In the genomic region with DNA sequence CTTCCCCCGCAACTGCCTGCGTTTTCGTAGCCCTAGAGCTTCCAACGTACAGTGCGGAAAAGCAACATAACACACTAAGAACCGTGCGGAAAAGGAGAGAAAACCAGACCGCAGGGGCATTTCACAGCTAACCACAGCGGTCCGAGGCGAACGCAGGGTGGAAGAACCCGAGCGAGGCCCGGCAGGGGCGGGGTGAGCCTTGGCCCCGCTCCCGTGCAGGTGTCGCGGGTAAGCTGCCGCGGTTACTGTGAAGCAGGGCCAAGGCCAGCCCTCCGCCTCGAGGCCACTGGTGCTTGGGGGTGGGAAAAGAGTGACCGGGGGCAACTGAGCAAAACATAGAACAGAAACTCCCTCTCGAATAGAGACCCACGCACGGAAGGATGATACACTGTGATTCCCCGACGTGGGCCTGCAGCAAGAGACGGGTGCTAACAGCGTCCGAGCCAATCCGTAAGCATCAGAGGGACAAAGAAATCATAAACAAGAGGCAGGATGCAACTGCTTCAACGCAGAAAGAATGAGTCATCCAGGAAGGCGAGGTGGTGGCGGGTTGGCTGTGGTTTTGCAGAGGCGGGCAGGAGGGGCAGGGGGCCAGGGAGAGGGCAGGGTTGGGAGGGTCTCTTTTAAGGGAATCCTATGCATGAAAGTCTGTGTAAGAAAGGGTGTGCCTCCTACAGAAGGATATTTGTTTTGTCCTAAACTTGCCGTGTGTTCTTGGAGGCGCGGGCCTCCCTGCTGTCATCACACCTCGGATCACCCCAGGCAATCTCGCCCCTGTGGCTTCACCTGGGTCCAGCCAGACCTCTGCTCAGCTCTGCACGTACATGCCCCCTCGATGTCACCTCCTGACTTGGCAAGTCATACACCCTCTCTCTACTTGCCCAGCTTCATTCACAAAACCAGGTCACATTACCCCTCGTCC, we compare ENCODE assay signal across 8 cellular contexts. TPM values are rescaled to one million over a fixed set of nuclear protein-coding genes. Genes with fewer than 3 reads are reported as not detected.
DNase-seq lines count a peak whose midpoint lies in the region; ATAC-seq and TF ChIP-seq lines count a peak whose summit lies in the region.

No MANE protein-coding gene starts in this region.

- no peak for TF ChIP-seq CTCF in foreskin keratinocyte (conservative IDR thresholded peaks at IDR 0.05)

- H3K4me1 ChIP-seq in foreskin keratinocyte: no peaks in the 10 kb centered on the region

- peaks cover 37% of the 10 kb centered on the region for H3K27me3 ChIP-seq in foreskin keratinocyte

- no peak overlapping the region for H3K27ac ChIP-seq in foreskin keratinocyte

- peak; percentile 77 for DNase-seq in ELR (ENCODE audit: low read depth)
- peak; percentile 90 for DNase-seq in NCI-H2107 treated with DMSO at 0.1 percent for 48 hours (lab: John Stamatoyannopoulos, UW; ENCODE audit: unreplicated experiment)
- peak; percentile 25 to 58 for DNase-seq in activated CD8-positive, alpha-beta memory T cell treated with anti-CD3 and anti-CD28 coated beads for 4 hours (ENCODE audit: low read depth in 2 of 2)
- peak; percentile 25 to 62 for DNase-seq in foreskin keratinocyte
- DNase-seq in stimulated activated CD8-positive, alpha-beta memory T cell treated with anti-CD3 and anti-CD28 coated beads, Interleukin-12 subunit alpha, Interleukin-12 subunit beta, amount 100 ng/mL, for 24 hours (ENCODE audit: extremely low read depth): peak; percentile 26
- DNase-seq in midbrain (lab: John Stamatoyannopoulos, UW): no peak
- no peak for DNase-seq in D341Med (ENCODE audit: low spot score)

- peak; percentile 59 for ATAC-seq in HG02610 (IDR thresholded peaks at IDR 0.05; ENCODE audit: unreplicated experiment)
- ATAC-seq in foreskin keratinocyte: peak; percentile 74

RNA-seq across cellular contexts. Expression of gene GNG4, which starts 7.3 kb away (rescaled TPM):
- total RNA-seq in foreskin keratinocyte: 0.21 and 0.31 TPM in 2 replicates
- 0.19 and 0.20 TPM in 2 replicates for polyA plus RNA-seq in foreskin keratinocyte

Comparison
In these comparisons a context has a peak if more than half of its experiments do, and no peak if none do; other contexts are left out.
1. DNase-seq: peak in ELR (single experiment), NCI-H2107 treated with DMSO at 0.1 percent for 48 hours (single experiment), activated CD8-positive, alpha-beta memory T cell treated with anti-CD3 and anti-CD28 coated beads for 4 hours (2 of 2), foreskin keratinocyte (2 of 2) and stimulated activated CD8-positive, alpha-beta memory T cell treated with anti-CD3 and anti-CD28 coated beads, Interleukin-12 subunit alpha, Interleukin-12 subunit beta, amount 100 ng/mL, for 24 hours (single experiment); none in midbrain (single experiment) and D341Med (single experiment).